In genomic region chr19:52959613-52960295, GRCh38 we compare ENCODE assay signal across 29 cellular contexts. TPM values are rescaled to one million over a fixed set of nuclear protein-coding genes. Genes with fewer than 3 reads are reported as not detected.
DNase-seq lines count a peak whose midpoint lies in the region; FAIRE-seq and TF ChIP-seq lines count a peak whose summit lies in the region.
"Had no signal": no experiment of that assay in that cellular context is flagged by ENCODE, and none has a peak within 500 bp of the region (broad histone marks: within the 10 kb centered on the region; RNA-seq: fewer than 3 reads in every experiment).

No MANE protein-coding gene starts in this region.

- H3K4me3 ChIP-seq in AG09309 (ENCODE audit: control insufficient read depth, low read depth, low read length) (no peak overlapping the region), bronchial epithelial cell (ENCODE audit: low read depth, low read length) (no peak overlapping the region), epithelial cell of esophagus (ENCODE audit: low read length) (no peak overlapping the region), spleen (no peak overlapping the region)
- H3K4me3 ChIP-seq: K562, MG63, SJSA1 had no signal

- H3K27me3 Mint-ChIP-seq in activated naive CD4-positive, alpha-beta T cell treated with anti-CD3 and anti-CD28 coated beads, Interleukin-2, amount 10 ng/mL, durations not matched to agents 7 days and 5 days, result no peaks in the 10 kb centered on the region
- H3K27me3 Mint-ChIP-seq: CD8-positive, alpha-beta memory T cell had no signal

- DNase-seq in AG09309 (ENCODE audit: low read depth), result no peak
- peak; percentile 64 for DNase-seq in G401 (ENCODE audit: low spot score)
- DNase-seq in bronchial epithelial cell (ENCODE audit: low read depth), result peak; percentile 46
- peak; percentile 78 for DNase-seq in epithelial cell of esophagus (ENCODE audit: low read depth)
- DNase-seq in spleen, result no peak
- no peak for DNase-seq in activated naive CD4-positive, alpha-beta T cell treated with anti-CD3 and anti-CD28 coated beads, Interleukin-2, amount 10 ng/mL, durations not matched to agents 7 days and 5 days
- no peak for DNase-seq in 8988T
- no peak for DNase-seq in inferior parietal cortex (ENCODE audit: extremely low spot score)
- DNase-seq: AML-193; CD8-positive, alpha-beta memory T cell; DMS 273 treated with DMSO at 0.1 percent for 48 hours; DMS79 treated with DMSO at 0.1 percent for 48 hours; Kasumi-1; MG63; NCI-H1105 treated with DMSO at 0.1 percent for 48 hours; NCI-H146; NCI-H2029; NCI-H446; NCI-H524 treated with DMSO at 0.1 percent for 48 hours; NCI-H774; Right ventricle myocardium superior; RPMI8226 had no signal

- H3K27ac Mint-ChIP-seq in activated naive CD4-positive, alpha-beta T cell treated with anti-CD3 and anti-CD28 coated beads, Interleukin-2, amount 10 ng/mL, durations not matched to agents 7 days and 5 days, result no peak overlapping the region

- TF ChIP-seq POLR2A in spleen (IDR thresholded peaks at IDR 0.05), result no peak

- CTCF ChIA-PET in activated naive CD4-positive, alpha-beta T cell treated with anti-CD3 and anti-CD28 coated beads, Interleukin-2, amount 10 ng/mL, durations not matched to agents 7 days and 5 days (lab: Charles Lee), result interaction anchor here (0.6 kb wide), 1 partner anchor 1303 kb away, joined by 5 read pairs; no protein-coding TSS in a partner anchor

- in situ Hi-C loops in G401 (cut with HindIII; ENCODE audit: low sequenced_read_pairs), result no loop called here

- H3K27ac ChIP-seq in spleen, result no peak overlapping the region
- H3K27ac ChIP-seq: C4-2B, SJSA1 had no signal

- peaks cover 4 to 26% (median 22%) of the 10 kb centered on the region in 6 donors for H3K4me1 ChIP-seq in spleen

- H3K27me3 ChIP-seq in bronchial epithelial cell (ENCODE audit: control insufficient read depth, insufficient read depth, low read length) (no peaks in the 10 kb centered on the region), spleen (replicated peaks in 1 of 7) (no peaks in the 10 kb centered on the region)
- H3K27me3 ChIP-seq: MG63, SJSA1 had no signal

- no peak overlapping the region for H3K4me3 Mint-ChIP-seq in activated naive CD4-positive, alpha-beta T cell treated with anti-CD3 and anti-CD28 coated beads, Interleukin-2, amount 10 ng/mL, durations not matched to agents 7 days and 5 days

- peaks cover 0 to 70% (median 63%) of the 10 kb centered on the region in 8 donors for H3K9me3 ChIP-seq in spleen
- H3K9me3 ChIP-seq: SJSA1 had no signal

- no peak for FAIRE-seq in bronchial epithelial cell (lab: Jason Lieb, UNC)
- FAIRE-seq: A204.1, H54, HTR-8/SVneo, K562 had no signal

- 91 to 98% (median 97%) methylated on average over 9 to 11 of the region's 11 CpGs for WGBS in spleen, 5 donors

- TF ChIP-seq CTCF in AG09309 (IDR thresholded peaks at IDR 0.05; ENCODE audit: control insufficient read depth, insufficient read depth, low read depth, low read length, missing control alignments) (peak; percentile 11), bronchial epithelial cell (IDR thresholded peaks at IDR 0.05; ENCODE audit: insufficient read depth, low read length, severe bottlenecking) (no peak), epithelial cell of esophagus (IDR thresholded peaks at IDR 0.05; ENCODE audit: insufficient read depth, low read depth, low read length, missing control alignments) (no peak), spleen (IDR thresholded peaks at IDR 0.05 in 8 of 11, conservative IDR thresholded peaks at IDR 0.05 in 3 of 11) (no peak)

- H3K4me1 Mint-ChIP-seq in activated naive CD4-positive, alpha-beta T cell treated with anti-CD3 and anti-CD28 coated beads, Interleukin-2, amount 10 ng/mL, durations not matched to agents 7 days and 5 days, result peaks cover 26% of the 10 kb centered on the region

- H3K36me3 Mint-ChIP-seq in activated naive CD4-positive, alpha-beta T cell treated with anti-CD3 and anti-CD28 coated beads, Interleukin-2, amount 10 ng/mL, durations not matched to agents 7 days and 5 days, result peaks cover 67% of the 10 kb centered on the region

- peaks cover 56% of the 10 kb centered on the region for H3K9me3 Mint-ChIP-seq in activated naive CD4-positive, alpha-beta T cell treated with anti-CD3 and anti-CD28 coated beads, Interleukin-2, amount 10 ng/mL, durations not matched to agents 7 days and 5 days

- peaks cover 5% of the 10 kb centered on the region for H3K36me3 ChIP-seq in bronchial epithelial cell (ENCODE audit: control insufficient read depth, insufficient read depth, low read length)
- H3K36me3 ChIP-seq in spleen, result peaks cover 8 to 63% (median 37%) of the 10 kb centered on the region in 6 donors
- H3K36me3 ChIP-seq: MG63 had no signal

- intact Hi-C loops in spleen (cut with DNase I; ENCODE audit: low total_unique reads), result no loop called here

RNA-seq across cellular contexts. Expression of gene ZNF816, which starts 2.9 kb away (rescaled TPM):
- 6.3 and 11.6 TPM in 2 replicates for total RNA-seq in G401 (2014; rRNA removed; shearing (Covaris generic))
- total RNA-seq in bronchial epithelial cell, result 13.3 and 24.0 TPM in 2 replicates
- total RNA-seq in spleen, result 10 to 100 TPM in 5 of 7 donors, 1 to 10 TPM in 2; 8.1 to 16.1 (median 12.5) TPM
- polyA plus RNA-seq in spleen, result 1 to 10 TPM; 4.1 to 7.2 (median 4.7) TPM

RNA-seq across cellular contexts. Expression of gene ZNF888, which starts 36.5 kb away (rescaled TPM):
- 1.2 and 1.8 TPM in 2 replicates for total RNA-seq in G401 (2014; rRNA removed; shearing (Covaris generic))
- total RNA-seq in bronchial epithelial cell (9.7 and 13.2 TPM in 2 replicates), spleen (1 to 10 TPM; 4.3 to 7.7 (median 5.4) TPM)
- polyA plus RNA-seq in spleen, result 1 to 10 TPM; 2.0 to 2.6 (median 2.2) TPM

RNA-seq across cellular contexts. Expression of gene ERVV-1, which starts 54.0 kb away (rescaled TPM):
- total RNA-seq in G401 (2014; rRNA removed; shearing (Covaris generic)), result not detected in 2 replicates
- total RNA-seq in bronchial epithelial cell, result not detected in 2 replicates
- not detected for total RNA-seq in spleen
- polyA plus RNA-seq in spleen, result not detected
- total RNA-seq: CD8-positive, alpha-beta memory T cell; K562; Right ventricle myocardium superior; SJSA1 had no signal
- polyA plus RNA-seq: AG04450; CD8-positive, alpha-beta memory T cell had no signal

Comparison
In these comparisons a context has a peak if more than half of its experiments do, and no peak if none do; other contexts are left out.
1. DNase-seq: peak in G401 (single experiment), bronchial epithelial cell (single experiment) and epithelial cell of esophagus (single experiment); none in AG09309 (single experiment), spleen (single experiment), activated naive CD4-positive, alpha-beta T cell treated with anti-CD3 and anti-CD28 coated beads, Interleukin-2, amount 10 ng/mL, durations not matched to agents 7 days and 5 days (single experiment), 8988T (single experiment) and inferior parietal cortex (single experiment).